ENCODE assay signal across 5 cellular contexts in genomic region chr3:22859618-22860017, GRCh38.
"Had no signal": no experiment of that assay in that cellular context is flagged by ENCODE, and none has a peak within 500 bp of the region (broad histone marks: within the 10 kb centered on the region; RNA-seq: fewer than 3 reads in every experiment).

No MANE protein-coding gene starts in this region.

- H3K27ac Mint-ChIP-seq: H9 had no signal

- H3K4me3 ChIP-seq: GM23338, K562 had no signal

- H3K4me2 ChIP-seq: GM23338 had no signal

- H3K4me3 Mint-ChIP-seq: GM23338, H9 had no signal

- DNase-seq: H9, HCEC 1CT, IMR-90 had no signal

- ATAC-seq: GM23338, K562 had no signal

- H3K9me3 Mint-ChIP-seq: GM23338, H9 had no signal
